In genomic region chr4:60345397-60345796, GRCh38 we compare ENCODE assay signal across 24 cellular contexts.
"Had no signal": no experiment of that assay in that cellular context is flagged by ENCODE, and none has a peak within 500 bp of the region (broad histone marks: within the 10 kb centered on the region; RNA-seq: fewer than 3 reads in every experiment).

No MANE protein-coding gene starts in this region.

- H3K27ac Mint-ChIP-seq: dendritic cell treated with granulocyte-macrophage colony-stimulating factor and Interleukin-4, amounts not matched to agents 40 ng/mL and 50 ng/mL, for 4 days; effector memory CD8-positive, alpha-beta T cell; endodermal cell had no signal

- H3K27me3 Mint-ChIP-seq: dendritic cell treated with granulocyte-macrophage colony-stimulating factor and Interleukin-4, amounts not matched to agents 40 ng/mL and 50 ng/mL, for 4 days; effector memory CD8-positive, alpha-beta T cell had no signal

- H3K9me3 Mint-ChIP-seq: dendritic cell treated with granulocyte-macrophage colony-stimulating factor and Interleukin-4, amounts not matched to agents 40 ng/mL and 50 ng/mL, for 4 days; endodermal cell had no signal

- H3K27ac ChIP-seq: colonic mucosa, coronary artery, dorsolateral prefrontal cortex, epithelial cell of prostate, esophagus muscularis mucosa, esophagus squamous epithelium, foreskin keratinocyte, gastrocnemius medialis, gastroesophageal sphincter had no signal

- ATAC-seq: effector memory CD8-positive, alpha-beta T cell; esophagus mucosa; gastrocnemius medialis; gastroesophageal sphincter had no signal

- H3K27me3 ChIP-seq: colonic mucosa, dorsolateral prefrontal cortex, esophagus muscularis mucosa, esophagus squamous epithelium, foreskin keratinocyte, gastrocnemius medialis, gastroesophageal sphincter, heart left ventricle, heart right ventricle had no signal

- H3K4me1 Mint-ChIP-seq: endodermal cell had no signal

- DNase-seq: colonic mucosa; cortex of kidney; dermis blood vessel endothelial cell; dorsolateral prefrontal cortex; effector CD4-positive, alpha-beta T cell; effector CD8-positive, alpha-beta T cell; effector memory CD4-positive, alpha-beta T cell; effector memory CD8-positive, alpha-beta T cell; endodermal cell; erythroblast; esophagus squamous epithelium; foreskin melanocyte; gastrocnemius medialis; glutamatergic neuron; head of caudate nucleus; heart left ventricle had no signal

- H3K4me1 ChIP-seq: colonic mucosa, esophagus muscularis mucosa, esophagus squamous epithelium, foreskin keratinocyte, gastrocnemius medialis, gastroesophageal sphincter, heart left ventricle, heart right ventricle had no signal

- H3K4me3 Mint-ChIP-seq: dendritic cell treated with granulocyte-macrophage colony-stimulating factor and Interleukin-4, amounts not matched to agents 40 ng/mL and 50 ng/mL, for 4 days; effector memory CD8-positive, alpha-beta T cell; endodermal cell had no signal

- H3K36me3 ChIP-seq: colonic mucosa, esophagus muscularis mucosa, esophagus squamous epithelium, gastrocnemius medialis, gastroesophageal sphincter, heart left ventricle, heart right ventricle had no signal

- H3K9me3 ChIP-seq: colonic mucosa, esophagus muscularis mucosa, esophagus squamous epithelium, gastrocnemius medialis, gastroesophageal sphincter, heart left ventricle had no signal

- H3K4me3 ChIP-seq: colonic mucosa, coronary artery, dorsolateral prefrontal cortex, esophagus muscularis mucosa, esophagus squamous epithelium, gastrocnemius medialis, gastroesophageal sphincter, heart left ventricle, heart right ventricle had no signal
